ENCODE assay signal across 14 cellular contexts in genomic region chr1:79617777-79618176, GRCh38.
DNase-seq lines count a peak whose midpoint lies in the region; ATAC-seq and TF ChIP-seq lines count a peak whose summit lies in the region.
"Had no signal": no experiment of that assay in that cellular context is flagged by ENCODE, and none has a peak within 500 bp of the region (broad histone marks: within the 10 kb centered on the region; RNA-seq: fewer than 3 reads in every experiment).

No MANE protein-coding gene starts in this region.

- H2AFZ ChIP-seq in MM.1S (ENCODE audit: low read length) (no peak overlapping the region), neuronal stem cell (ENCODE audit: low read length) (peak overlapping the region; percentile 15)

- H3K27me3 Mint-ChIP-seq in chondrocyte (ENCODE audit: low read depth), result no peaks in the 10 kb centered on the region
- H3K27me3 Mint-ChIP-seq: activated CD4-positive, alpha-beta memory T cell treated with anti-CD3 and anti-CD28 coated beads, Interleukin-2, amount 10 ng/mL, durations not matched to agents 7 days and 5 days; activated naive CD4-positive, alpha-beta T cell treated with anti-CD3 and anti-CD28 coated beads, Interleukin-2, amount 50 U/mL, for 24 hours had no signal

- no peak overlapping the region for H2AK5ac ChIP-seq in neuronal stem cell (ENCODE audit: low read depth, low read length)

- no peak overlapping the region for H3K27ac Mint-ChIP-seq in chondrocyte (ENCODE audit: unreplicated experiment)
- H3K27ac Mint-ChIP-seq: activated CD4-positive, alpha-beta memory T cell treated with anti-CD3 and anti-CD28 coated beads, Interleukin-2, amount 10 ng/mL, durations not matched to agents 7 days and 5 days; activated naive CD4-positive, alpha-beta T cell treated with anti-CD3 and anti-CD28 coated beads, Interleukin-2, amount 50 U/mL, for 24 hours had no signal

- no peak overlapping the region for H2BK12ac ChIP-seq in neuronal stem cell (ENCODE audit: low read length)

- H3K4me1 ChIP-seq in MM.1S (ENCODE audit: low read length), result no peaks in the 10 kb centered on the region
- no peaks in the 10 kb centered on the region for H3K4me1 ChIP-seq in neuronal stem cell (ENCODE audit: control insufficient read depth in 2 of 2, insufficient read depth in 1 of 2, low read depth in 1 of 2, low read length in 2 of 2)

- H3K4me2 ChIP-seq in MM.1S (ENCODE audit: low read depth, low read length), result no peak overlapping the region
- H3K4me2 ChIP-seq in neuronal stem cell (ENCODE audit: insufficient read depth, low read length, poor library complexity, severe bottlenecking), result no peak overlapping the region

- no peak overlapping the region for H3K9ac ChIP-seq in MM.1S (ENCODE audit: low read length)
- H3K9ac ChIP-seq in neuronal stem cell (ENCODE audit: low read depth, low read length, poor library complexity), result no peak overlapping the region

- peak; percentile 13 for DNase-seq in DMS 273 (lab: John Stamatoyannopoulos, UW; ENCODE audit: unreplicated experiment)
- DNase-seq in DMS 273 treated with DMSO at 0.1 percent for 48 hours (lab: John Stamatoyannopoulos, UW), result no peak
- DNase-seq in MM.1S, result no peak
- DNase-seq in chondrocyte (ENCODE audit: low spot score), result no peak
- no peak for DNase-seq in neuronal stem cell (ENCODE audit: low spot score)
- DNase-seq in HPDE6-E6E7 (ENCODE audit: extremely low spot score), result no peak
- DNase-seq in cerebellum (ENCODE audit: low spot score), result no peak
- DNase-seq: 8988T; activated CD4-positive, alpha-beta memory T cell treated with anti-CD3 and anti-CD28 coated beads, Interleukin-2, amount 10 ng/mL, durations not matched to agents 7 days and 5 days; effector CD4-positive, alpha-beta T cell; NCI-H748 treated with DMSO at 0.1 percent for 48 hours; stimulated activated CD8-positive, alpha-beta memory T cell treated with anti-CD3 and anti-CD28 coated beads, Interleukin-4, amount 100 ng/mL, for 48 hours had no signal

- H3K4ac ChIP-seq in neuronal stem cell (ENCODE audit: low read length), result no peak overlapping the region

- no peaks in the 10 kb centered on the region for H3K9me3 Mint-ChIP-seq in chondrocyte (ENCODE audit: low read depth)
- H3K9me3 Mint-ChIP-seq: activated CD4-positive, alpha-beta memory T cell treated with anti-CD3 and anti-CD28 coated beads, Interleukin-2, amount 10 ng/mL, durations not matched to agents 7 days and 5 days had no signal

- no peak for ATAC-seq in HG02840 (IDR thresholded peaks at IDR 0.05; ENCODE audit: low FRiP score, unreplicated experiment)

- H4K8ac ChIP-seq in neuronal stem cell (ENCODE audit: low read depth, low read length), result no peak overlapping the region

- no peaks in the 10 kb centered on the region for H3K79me1 ChIP-seq in neuronal stem cell (ENCODE audit: low read depth, low read length)

- no peaks in the 10 kb centered on the region for H3K79me2 ChIP-seq in MM.1S (ENCODE audit: low read length)

- no peaks in the 10 kb centered on the region for H4K20me1 ChIP-seq in MM.1S (ENCODE audit: insufficient read depth, low read length)

- TF ChIP-seq CTCF in MM.1S (IDR thresholded peaks at IDR 0.05; ENCODE audit: low read length) (peak; percentile 25), chondrocyte (IDR thresholded peaks at IDR 0.05) (peak; percentile 61)

- no peak overlapping the region for H2BK120ac ChIP-seq in neuronal stem cell (ENCODE audit: low read depth, low read length)

- H3K23ac ChIP-seq in neuronal stem cell (ENCODE audit: low read depth, low read length, poor library complexity), result no peak overlapping the region

- H3K36me3 ChIP-seq in MM.1S (replicated peaks; ENCODE audit: insufficient read depth, low read length) (no peaks in the 10 kb centered on the region), neuronal stem cell (replicated peaks in 1 of 2; ENCODE audit: control insufficient read depth in 2 of 2, insufficient read depth in 2 of 2, low read length in 2 of 2) (no peaks in the 10 kb centered on the region)

- no peak overlapping the region for H3K14ac ChIP-seq in neuronal stem cell (ENCODE audit: low read length)

- H3K4me3 ChIP-seq in MM.1S (ENCODE audit: low read length) (no peak overlapping the region), neuronal stem cell (ENCODE audit: low read length in 2 of 2) (no peak overlapping the region)

- WGBS in neuronal stem cell (ENCODE audit: extremely low coverage in 2 of 2, insufficient read length in 2 of 2, insufficient replicate concordance in 1 of 2), 2 donors, result no CpG with 5 or more reads among the region's 2 CpGs

- no peak overlapping the region for H2BK5ac ChIP-seq in neuronal stem cell (ENCODE audit: low read length)

- no peaks in the 10 kb centered on the region for H3K36me3 Mint-ChIP-seq in chondrocyte (ENCODE audit: low read depth)
- H3K36me3 Mint-ChIP-seq: activated naive CD4-positive, alpha-beta T cell treated with anti-CD3 and anti-CD28 coated beads, Interleukin-2, amount 50 U/mL, for 24 hours had no signal

- no peak overlapping the region for H3K4me3 Mint-ChIP-seq in chondrocyte (ENCODE audit: unreplicated experiment)
- H3K4me3 Mint-ChIP-seq: activated CD4-positive, alpha-beta memory T cell treated with anti-CD3 and anti-CD28 coated beads, Interleukin-2, amount 10 ng/mL, durations not matched to agents 7 days and 5 days; activated naive CD4-positive, alpha-beta T cell treated with anti-CD3 and anti-CD28 coated beads, Interleukin-2, amount 50 U/mL, for 24 hours had no signal

- H3K9me2 ChIP-seq in MM.1S (replicated peaks; ENCODE audit: insufficient read depth, low read length), result no peaks in the 10 kb centered on the region

- H3K27me3 ChIP-seq in MM.1S (replicated peaks; ENCODE audit: insufficient read depth, low read length), result no peaks in the 10 kb centered on the region
- H3K27me3 ChIP-seq in neuronal stem cell (ENCODE audit: control insufficient read depth in 3 of 3, insufficient read depth in 3 of 3, low read depth in 1 of 3, low read length in 3 of 3), result no peaks in the 10 kb centered on the region

- no peaks in the 10 kb centered on the region for H3K9me3 ChIP-seq in MM.1S (replicated peaks; ENCODE audit: insufficient read depth, low read length)
- no peaks in the 10 kb centered on the region for H3K9me3 ChIP-seq in neuronal stem cell (replicated peaks in 1 of 2; ENCODE audit: control insufficient read depth in 2 of 2, insufficient read depth in 1 of 2, low read depth in 1 of 2, low read length in 2 of 2)

- no peaks in the 10 kb centered on the region for H3F3A ChIP-seq in MM.1S (ENCODE audit: insufficient read depth, low read length)

- H4K91ac ChIP-seq in neuronal stem cell (ENCODE audit: low read depth, low read length, poor library complexity), result no peak overlapping the region

- H3K4me1 Mint-ChIP-seq in chondrocyte (ENCODE audit: low read depth), result no peaks in the 10 kb centered on the region
- H3K4me1 Mint-ChIP-seq: activated CD4-positive, alpha-beta memory T cell treated with anti-CD3 and anti-CD28 coated beads, Interleukin-2, amount 10 ng/mL, durations not matched to agents 7 days and 5 days; activated naive CD4-positive, alpha-beta T cell treated with anti-CD3 and anti-CD28 coated beads, Interleukin-2, amount 50 U/mL, for 24 hours had no signal

- no peak overlapping the region for H2BK15ac ChIP-seq in neuronal stem cell (ENCODE audit: low read length)

- no peak overlapping the region for H3K18ac ChIP-seq in neuronal stem cell (ENCODE audit: low read length)

- H3K27ac ChIP-seq in MM.1S (ENCODE audit: low read length) (no peak overlapping the region), neuronal stem cell (replicated peaks; ENCODE audit: low read length) (no peak overlapping the region)
